22 cellular contexts compared by ENCODE assay signal in genomic region chr10:119420950-119421875, GRCh38.
A peak's percentile ranks its signal among the peaks of the same experiment; 100 is the strongest.
DNase-seq lines count a peak whose midpoint lies in the region; ATAC-seq, FAIRE-seq and TF ChIP-seq lines count a peak whose summit lies in the region.
"Had no signal": no experiment of that assay in that cellular context is flagged by ENCODE, and none has a peak within 500 bp of the region (broad histone marks: within the 10 kb centered on the region; RNA-seq: fewer than 3 reads in every experiment).

No MANE protein-coding gene starts in this region.

- no peak overlapping the region for H3K27ac Mint-ChIP-seq in HFFc6
- H3K27ac Mint-ChIP-seq in activated T-helper 17 cell treated with anti-CD3 and anti-CD28 coated beads, Interleukin-2, amount 50 U/mL, for 72 hours, result peak overlapping the region; percentile 55
- peak overlapping the region; percentile 9 for H3K27ac Mint-ChIP-seq in stimulated activated effector memory CD8-positive, alpha-beta T cell treated with anti-CD3 and anti-CD28 coated beads, Interleukin-12 subunit alpha, Interleukin-12 subunit beta, amount 100 ng/mL, for 72 hours
- H3K27ac Mint-ChIP-seq: activated CD8-positive, alpha-beta T cell treated with anti-CD3 and anti-CD28 coated beads for 36 hours; activated naive CD8-positive, alpha-beta T cell; activated T-cell treated with anti-CD3 and anti-CD28 coated beads, Interleukin-2, amount 50 U/mL, for 24 hours; stimulated activated memory B cell treated with anti-CD40 and anti-IgM and Interleukin-4, amounts not matched to agents 10 μg/mL and 1 μg/mL and 100 μg/mL, for 72 hours had no signal

- H3K27ac ChIP-seq in pancreas, result no peak overlapping the region
- H3K27ac ChIP-seq: brain microvascular endothelial cell, epithelial cell of prostate, WERI-Rb-1 had no signal

- TF ChIP-seq CTCF in HFFc6 (IDR thresholded peaks at IDR 0.05), result no peak
- TF ChIP-seq CTCF in pancreas (IDR thresholded peaks at IDR 0.05), result no peak

- H3K4me1 ChIP-seq in pancreas, result peaks cover 0 to 14% (median 4%) of the 10 kb centered on the region in 3 donors

- no peak for ATAC-seq in activated T-helper 17 cell treated with anti-CD3 and anti-CD28 coated beads, Interleukin-2, amount 50 U/mL, for 72 hours (replicated peaks)
- peak; percentile 19 for ATAC-seq in left ventricle myocardium superior
- no peak for ATAC-seq in stimulated activated effector memory CD8-positive, alpha-beta T cell treated with anti-CD3 and anti-CD28 coated beads, Interleukin-12 subunit alpha, Interleukin-12 subunit beta, amount 100 ng/mL, for 72 hours
- ATAC-seq in pancreas, result no peak
- ATAC-seq: activated CD8-positive, alpha-beta T cell treated with anti-CD3 and anti-CD28 coated beads for 36 hours; HepG2; stimulated activated memory B cell treated with anti-CD40 and anti-IgM and Interleukin-4, amounts not matched to agents 10 μg/mL and 1 μg/mL and 100 μg/mL, for 72 hours had no signal

- FAIRE-seq in pancreas (lab: Jason Lieb, UNC), result no peak
- FAIRE-seq: HepG2 had no signal

- H3K4me3 Mint-ChIP-seq in HFFc6, result peak overlapping the region; percentile 34; the same call in 1 of the 2 replicates
- no peak overlapping the region for H3K4me3 Mint-ChIP-seq in activated T-helper 17 cell treated with anti-CD3 and anti-CD28 coated beads, Interleukin-2, amount 50 U/mL, for 72 hours
- H3K4me3 Mint-ChIP-seq in stimulated activated effector memory CD8-positive, alpha-beta T cell treated with anti-CD3 and anti-CD28 coated beads, Interleukin-12 subunit alpha, Interleukin-12 subunit beta, amount 100 ng/mL, for 72 hours, result no peak overlapping the region
- H3K4me3 Mint-ChIP-seq: activated CD8-positive, alpha-beta T cell treated with anti-CD3 and anti-CD28 coated beads for 36 hours; activated naive CD8-positive, alpha-beta T cell; activated T-cell treated with anti-CD3 and anti-CD28 coated beads, Interleukin-2, amount 50 U/mL, for 24 hours; naive B cell; stimulated activated memory B cell treated with anti-CD40 and anti-IgM and Interleukin-4, amounts not matched to agents 10 μg/mL and 1 μg/mL and 100 μg/mL, for 72 hours had no signal

- 46 to 48% methylated on average over 13 of the region's 13 CpGs for WGBS in pancreas, 2 donors

- intact Hi-C loops in left ventricle myocardium superior (cut with micrococcal nuclease) (no loop called here), pancreas (cut with DNase I) (no loop called here)

- H3K4me1 Mint-ChIP-seq in HFFc6 (ENCODE audit: low read depth), result peaks cover 12% of the 10 kb centered on the region
- no peaks in the 10 kb centered on the region for H3K4me1 Mint-ChIP-seq in activated T-helper 17 cell treated with anti-CD3 and anti-CD28 coated beads, Interleukin-2, amount 50 U/mL, for 72 hours
- no peaks in the 10 kb centered on the region for H3K4me1 Mint-ChIP-seq in stimulated activated effector memory CD8-positive, alpha-beta T cell treated with anti-CD3 and anti-CD28 coated beads, Interleukin-12 subunit alpha, Interleukin-12 subunit beta, amount 100 ng/mL, for 72 hours

- H3K36me3 Mint-ChIP-seq in HFFc6 (ENCODE audit: low read depth), result no peaks in the 10 kb centered on the region
- peaks cover 14% of the 10 kb centered on the region for H3K36me3 Mint-ChIP-seq in activated T-helper 17 cell treated with anti-CD3 and anti-CD28 coated beads, Interleukin-2, amount 50 U/mL, for 72 hours (ENCODE audit: low read depth)
- peaks cover 11% of the 10 kb centered on the region for H3K36me3 Mint-ChIP-seq in stimulated activated effector memory CD8-positive, alpha-beta T cell treated with anti-CD3 and anti-CD28 coated beads, Interleukin-12 subunit alpha, Interleukin-12 subunit beta, amount 100 ng/mL, for 72 hours

- no peaks in the 10 kb centered on the region for H3K36me3 ChIP-seq in pancreas

- no peaks in the 10 kb centered on the region for H3K9me3 ChIP-seq in pancreas

- H3K9me3 Mint-ChIP-seq in HFFc6, result no peaks in the 10 kb centered on the region
- no peaks in the 10 kb centered on the region for H3K9me3 Mint-ChIP-seq in activated T-helper 17 cell treated with anti-CD3 and anti-CD28 coated beads, Interleukin-2, amount 50 U/mL, for 72 hours
- H3K9me3 Mint-ChIP-seq in stimulated activated effector memory CD8-positive, alpha-beta T cell treated with anti-CD3 and anti-CD28 coated beads, Interleukin-12 subunit alpha, Interleukin-12 subunit beta, amount 100 ng/mL, for 72 hours, result no peaks in the 10 kb centered on the region
- H3K9me3 Mint-ChIP-seq: activated CD8-positive, alpha-beta T cell treated with anti-CD3 and anti-CD28 coated beads for 36 hours; activated T-cell treated with anti-CD3 and anti-CD28 coated beads, Interleukin-2, amount 50 U/mL, for 24 hours; naive B cell; stimulated activated memory B cell treated with anti-CD40 and anti-IgM and Interleukin-4, amounts not matched to agents 10 μg/mL and 1 μg/mL and 100 μg/mL, for 72 hours had no signal

- no peak overlapping the region for H3K4me3 ChIP-seq in pancreas

- H3K27me3 ChIP-seq in pancreas, result no peaks in the 10 kb centered on the region
- H3K27me3 ChIP-seq: brain microvascular endothelial cell had no signal

- peaks cover 2% of the 10 kb centered on the region for H3K27me3 Mint-ChIP-seq in HFFc6 (ENCODE audit: insufficient read depth)
- H3K27me3 Mint-ChIP-seq in activated T-helper 17 cell treated with anti-CD3 and anti-CD28 coated beads, Interleukin-2, amount 50 U/mL, for 72 hours, result no peaks in the 10 kb centered on the region
- H3K27me3 Mint-ChIP-seq: activated CD8-positive, alpha-beta T cell treated with anti-CD3 and anti-CD28 coated beads for 36 hours; activated naive CD8-positive, alpha-beta T cell; activated T-cell treated with anti-CD3 and anti-CD28 coated beads, Interleukin-2, amount 50 U/mL, for 24 hours; naive B cell; stimulated activated memory B cell treated with anti-CD40 and anti-IgM and Interleukin-4, amounts not matched to agents 10 μg/mL and 1 μg/mL and 100 μg/mL, for 72 hours had no signal

- DNase-seq in HFFc6, result no peak
- DNase-seq in left ventricle myocardium superior, result peak; percentile 59
- DNase-seq in stimulated activated effector memory CD8-positive, alpha-beta T cell treated with anti-CD3 and anti-CD28 coated beads, Interleukin-12 subunit alpha, Interleukin-12 subunit beta, amount 100 ng/mL, for 72 hours (ENCODE audit: low spot score in 2 of 2), result no peak
- no peak for DNase-seq in hypothalamus (lab: John Stamatoyannopoulos, UW)
- DNase-seq in pancreas, result no peak
- no peak for DNase-seq in iPS-NIHi11 (ENCODE audit: low spot score)
- DNase-seq: activated CD8-positive, alpha-beta T cell treated with anti-CD3 and anti-CD28 coated beads for 36 hours; activated T-cell treated with anti-CD3 and anti-CD28 coated beads, Interleukin-2, amount 50 U/mL, for 24 hours; brain microvascular endothelial cell; DND-41; MM.1S; naive B cell; NCI-H1930; NCI-H446; NK-92 treated with Interleukin-12 subunit alpha and Interleukin-12 subunit beta, amount 100 ng/mL, for 24 hours; trophoblast cell; WERI-Rb-1 had no signal
